ENCODE assay signal across 1 cellular context in genomic region chr3:193702967-193703366, GRCh38.
TF ChIP-seq lines count a peak whose summit lies in the region.

No MANE protein-coding gene starts in this region.

TF ChIP-seq in IMR-90, 13 proteins besides CTCF, POLR2A, EP300 and RAD21:
- TF ChIP-seq MAZ (IDR thresholded peaks at IDR 0.05; ENCODE audit: borderline replicate concordance, low read depth, low read length) (no peak), ELK1 (IDR thresholded peaks at IDR 0.05; ENCODE audit: borderline replicate concordance, low read depth, low read length) (no peak), MXI1 (IDR thresholded peaks at IDR 0.05; ENCODE audit: borderline replicate concordance, low read depth, low read length) (no peak), SMC3 (IDR thresholded peaks at IDR 0.05; ENCODE audit: low read depth, low read length) (no peak), MAFK (IDR thresholded peaks at IDR 0.05; ENCODE audit: low read depth, low read length) (no peak), BHLHE40 (IDR thresholded peaks at IDR 0.05; ENCODE audit: low read depth, low read length) (no peak), CEBPB (IDR thresholded peaks at IDR 0.05; ENCODE audit: low read depth, low read length) (no peak), CHD1 (IDR thresholded peaks at IDR 0.05; ENCODE audit: low read depth, low read length) (no peak), FOS (IDR thresholded peaks at IDR 0.05; ENCODE audit: low read depth, low read length) (no peak), NFE2L2 (IDR thresholded peaks at IDR 0.05; ENCODE audit: low read depth, low read length) (no peak), RFX5 (IDR thresholded peaks at IDR 0.05; ENCODE audit: low read depth, low read length) (no peak), RCOR1 (IDR thresholded peaks at IDR 0.05; ENCODE audit: insufficient replicate concordance, low read length) (no peak)
- TF ChIP-seq, protein P1, sequence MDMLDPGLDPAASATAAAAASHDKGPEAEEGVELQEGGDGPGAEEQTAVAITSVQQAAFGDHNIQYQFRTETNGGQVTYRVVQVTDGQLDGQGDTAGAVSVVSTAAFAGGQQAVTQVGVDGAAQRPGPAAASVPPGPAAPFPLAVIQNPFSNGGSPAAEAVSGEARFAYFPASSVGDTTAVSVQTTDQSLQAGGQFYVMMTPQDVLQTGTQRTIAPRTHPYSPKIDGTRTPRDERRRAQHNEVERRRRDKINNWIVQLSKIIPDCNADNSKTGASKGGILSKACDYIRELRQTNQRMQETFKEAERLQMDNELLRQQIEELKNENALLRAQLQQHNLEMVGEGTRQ (IDR thresholded peaks at IDR 0.05; ENCODE audit: low read depth, low read length) = no peak
